22 cellular contexts compared by ENCODE assay signal in the genomic region with DNA sequence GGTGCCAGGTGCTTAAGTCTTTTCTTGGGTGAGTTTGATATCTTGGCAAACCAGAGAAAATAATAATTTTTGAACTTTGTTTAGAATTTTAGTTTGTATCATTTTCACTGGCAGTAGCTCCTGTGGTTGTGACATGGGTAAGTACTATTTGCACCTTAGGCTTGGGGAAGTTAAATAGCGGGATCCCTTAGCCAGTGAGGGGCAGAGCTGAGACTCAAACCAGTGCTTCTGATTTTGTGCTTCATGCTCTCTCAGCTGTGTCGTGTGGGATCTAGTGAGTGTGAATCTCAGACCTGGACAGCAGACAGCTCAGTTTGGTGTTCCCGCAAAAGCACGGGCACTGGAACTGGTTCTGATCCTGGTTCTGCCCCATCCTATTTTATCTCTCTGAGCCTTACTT. TPM values are rescaled to one million over a fixed set of nuclear protein-coding genes. Genes with fewer than 3 reads are reported as not detected.
DNase-seq lines count a peak whose midpoint lies in the region; ATAC-seq and TF ChIP-seq lines count a peak whose summit lies in the region.
"Had no signal": no experiment of that assay in that cellular context is flagged by ENCODE, and none has a peak within 500 bp of the region (broad histone marks: within the 10 kb centered on the region; RNA-seq: fewer than 3 reads in every experiment).

No MANE protein-coding gene starts in this region.

- DNase-seq in CD8-positive, alpha-beta memory T cell = no peak
- DNase-seq in OCI-M1 (lab: John Stamatoyannopoulos, UW) (peak; percentile 40), left lobe of liver (ENCODE audit: low spot score) (no peak), Calu3 (no peak)
- DNase-seq: activated CD4-positive, CD25-positive, alpha-beta regulatory T cell; activated effector memory CD4-positive, alpha-beta T cell treated with Interleukin-2 at 50 U/mL for 16 hours; central memory CD4-positive, alpha-beta T cell; DMS53; left cardiac atrium; mucosa of descending colon; NCI-H1436; NCI-H2171 treated with DMSO at 0.1 percent for 48 hours; occipital lobe; stimulated activated naive CD4-positive, alpha-beta T cell treated with Interleukin-2 at 50 U/mL for 16 hours; tibial artery had no signal

- intact Hi-C loops in Calu3 (cut with micrococcal nuclease; ENCODE audit: unreplicated experiment) = no loop called here

- no peaks in the 10 kb centered on the region for H3K36me3 ChIP-seq in CD8-positive, alpha-beta memory T cell (ENCODE audit: insufficient read depth, low read length)
- H3K36me3 ChIP-seq in mesodermal cell (ENCODE audit: control insufficient read depth, insufficient read depth, low read length) = peaks cover 33% of the 10 kb centered on the region
- H3K36me3 ChIP-seq: right atrium auricular region had no signal

- H3K36me3 Mint-ChIP-seq in CD8-positive, alpha-beta memory T cell = peaks cover 0 to 45% (median 11%) of the 10 kb centered on the region in 3 donors
- peaks cover 46% of the 10 kb centered on the region for H3K36me3 Mint-ChIP-seq in Calu3 (ENCODE audit: insufficient read depth, unreplicated experiment)

- CTCF ChIA-PET in CD8-positive, alpha-beta memory T cell (lab: Charles Lee) = no interaction called here
- CTCF ChIA-PET in Calu3 (lab: Charles Lee) = no interaction called here

- peak overlapping the region in 1 of 7 donors; percentile 51 for H3K4me3 Mint-ChIP-seq in CD8-positive, alpha-beta memory T cell
- H3K4me3 Mint-ChIP-seq in Calu3 (ENCODE audit: low read depth, unreplicated experiment) = no peak overlapping the region
- H3K4me3 Mint-ChIP-seq: T-helper 2 cell treated with Interferon-gamma antibody and Interleukin-4, amounts not matched to agents 5 μg/mL and 100 μg/mL, for 36 hours had no signal

- no peaks in the 10 kb centered on the region for H3K9me3 Mint-ChIP-seq in CD8-positive, alpha-beta memory T cell
- H3K9me3 Mint-ChIP-seq in Calu3 (ENCODE audit: low read depth, unreplicated experiment) = no peaks in the 10 kb centered on the region
- H3K9me3 Mint-ChIP-seq: T-helper 2 cell treated with Interferon-gamma antibody and Interleukin-4, amounts not matched to agents 5 μg/mL and 100 μg/mL, for 36 hours had no signal

- H3K4me3 ChIP-seq in CD8-positive, alpha-beta memory T cell (ENCODE audit: low read length) = no peak overlapping the region
- no peak overlapping the region for H3K4me3 ChIP-seq in mesodermal cell (ENCODE audit: extremely low read depth, insufficient read depth, low read length, poor library complexity, severe bottlenecking)
- H3K4me3 ChIP-seq: BLaER1, esophagus muscularis mucosa, mucosa of descending colon, right atrium auricular region, tibial artery had no signal

- no peaks in the 10 kb centered on the region for H3K27me3 Mint-ChIP-seq in CD8-positive, alpha-beta memory T cell
- no peaks in the 10 kb centered on the region for H3K27me3 Mint-ChIP-seq in Calu3 (ENCODE audit: unreplicated experiment)

- 70 to 78% methylated on average over 1 of the region's 4 CpGs for WGBS in mesodermal cell (ENCODE audit: insufficient coverage in 2 of 2), 2 experiments

- no peaks in the 10 kb centered on the region for H3K9me3 ChIP-seq in CD8-positive, alpha-beta memory T cell (ENCODE audit: low read length)
- no peaks in the 10 kb centered on the region for H3K9me3 ChIP-seq in mesodermal cell (ENCODE audit: control insufficient read depth, low read length)
- H3K9me3 ChIP-seq: esophagus muscularis mucosa, mucosa of descending colon, right atrium auricular region, tibial artery had no signal

- peak overlapping the region in 6 of 8 donors; percentile 18 to 76 (median 64) for H3K27ac Mint-ChIP-seq in CD8-positive, alpha-beta memory T cell
- no peak overlapping the region for H3K27ac Mint-ChIP-seq in Calu3 (ENCODE audit: unreplicated experiment)

- no peak for ATAC-seq in left lobe of liver
- no peak for ATAC-seq in GM21529 (IDR thresholded peaks at IDR 0.05; ENCODE audit: unreplicated experiment)
- ATAC-seq: left cardiac atrium, mucosa of descending colon had no signal

- BruUV-seq in Calu3 (replicated peaks; lab: Mats Ljungman, UMichigan) = no TSS peak

- POLR2A ChIA-PET in CD8-positive, alpha-beta memory T cell (lab: Charles Lee) = no interaction called here

- no peak overlapping the region for H3K27ac ChIP-seq in CD8-positive, alpha-beta memory T cell (ENCODE audit: low read depth, low read length)
- peak overlapping the region; percentile 23 for H3K27ac ChIP-seq in mesodermal cell (ENCODE audit: low read depth, low read length, severe bottlenecking)
- H3K27ac ChIP-seq: BLaER1, esophagus muscularis mucosa, right atrium auricular region, tibial artery had no signal

- peaks cover 48 to 61% (median 59%) of the 10 kb centered on the region in 3 donors for H3K4me1 Mint-ChIP-seq in CD8-positive, alpha-beta memory T cell
- H3K4me1 Mint-ChIP-seq in Calu3 (ENCODE audit: low read depth, unreplicated experiment) = peaks cover 44% of the 10 kb centered on the region

- H3K4me1 ChIP-seq in CD8-positive, alpha-beta memory T cell (ENCODE audit: insufficient read depth, low read length) = peaks cover 27% of the 10 kb centered on the region
- peaks cover 23% of the 10 kb centered on the region for H3K4me1 ChIP-seq in mesodermal cell (ENCODE audit: control insufficient read depth, insufficient read depth, low read length, poor library complexity, severe bottlenecking)

- H3K27me3 ChIP-seq in CD8-positive, alpha-beta memory T cell (ENCODE audit: insufficient read depth, low read length, poor library complexity, severe bottlenecking) = no peaks in the 10 kb centered on the region
- H3K27me3 ChIP-seq: BLaER1, esophagus muscularis mucosa, right atrium auricular region, tibial artery had no signal

- TF ChIP-seq CTCF in Calu3 (IDR thresholded peaks at IDR 0.05; ENCODE audit: unreplicated experiment) = no peak

RNA-seq across cellular contexts. Expression of a gene that starts 9.6 kb away (rescaled TPM):
- total RNA-seq in CD8-positive, alpha-beta memory T cell = 100 to 1,000 TPM; 106 to 111 TPM
- polyA plus RNA-seq in CD8-positive, alpha-beta memory T cell = 45.9 TPM
- polyA plus RNA-seq in mesodermal cell (2013, experiment 1 of 2) = 88.8 TPM
- 79.1 TPM for polyA plus RNA-seq in mesodermal cell (2013, experiment 2 of 2)
- total RNA-seq in left lobe of liver (19.3 TPM), Calu3 (2022) (72.8 and 80.4 TPM in 2 replicates)

RNA-seq across cellular contexts. Expression of a gene that starts 25.5 kb away (rescaled TPM):
- 100 to 1,000 TPM; 297 to 299 TPM for total RNA-seq in CD8-positive, alpha-beta memory T cell
- 46.0 TPM for polyA plus RNA-seq in CD8-positive, alpha-beta memory T cell
- 265 TPM for polyA plus RNA-seq in mesodermal cell (2013, experiment 1 of 2)
- polyA plus RNA-seq in mesodermal cell (2013, experiment 2 of 2) = 248 TPM
- total RNA-seq in left lobe of liver (153 TPM), Calu3 (2022) (437 and 470 TPM in 2 replicates)

RNA-seq across cellular contexts. Expression of a gene that starts 36.1 kb away (rescaled TPM):
- 100 to 1,000 TPM; 122 to 131 TPM for total RNA-seq in CD8-positive, alpha-beta memory T cell
- polyA plus RNA-seq in CD8-positive, alpha-beta memory T cell = 92.2 TPM
- 42.2 TPM for polyA plus RNA-seq in mesodermal cell (2013, experiment 1 of 2)
- polyA plus RNA-seq in mesodermal cell (2013, experiment 2 of 2) = 38.4 TPM
- total RNA-seq in left lobe of liver = 68.7 TPM
- 130 and 138 TPM in 2 replicates for total RNA-seq in Calu3 (2022)

RNA-seq across cellular contexts. Expression of a gene that starts 39.7 kb away (rescaled TPM):
- 100 to 1,000 TPM; 163 to 170 TPM for total RNA-seq in CD8-positive, alpha-beta memory T cell
- 62.1 TPM for polyA plus RNA-seq in CD8-positive, alpha-beta memory T cell
- polyA plus RNA-seq in mesodermal cell (2013, experiment 1 of 2) = 1.5 TPM
- polyA plus RNA-seq in mesodermal cell (2013, experiment 2 of 2) = 1.5 TPM
- total RNA-seq in left lobe of liver (0.78 TPM), Calu3 (2022) (2.9 and 3.1 TPM in 2 replicates)
- total RNA-seq: occipital lobe, SK-MEL-5 had no signal

RNA-seq across cellular contexts. Expression of a gene that starts 48.4 kb away (rescaled TPM):
- total RNA-seq in CD8-positive, alpha-beta memory T cell = 10 to 100 TPM; 69.4 to 75.9 TPM
- polyA plus RNA-seq in CD8-positive, alpha-beta memory T cell = 25.0 TPM
- 31.7 TPM for polyA plus RNA-seq in mesodermal cell (2013, experiment 1 of 2)
- 24.1 TPM for polyA plus RNA-seq in mesodermal cell (2013, experiment 2 of 2)
- total RNA-seq in left lobe of liver = 10.8 TPM
- total RNA-seq in Calu3 (2022) = 60.9 and 61.6 TPM in 2 replicates
